Comparison of ENCODE assay signal across 1 cellular context in genomic region chr12:32159381-32159780, GRCh38.
TF ChIP-seq lines count a peak whose summit lies in the region.

No MANE protein-coding gene starts in this region.

TF ChIP-seq in IMR-90, 13 proteins besides CTCF, POLR2A, EP300 and RAD21 (continued from another document):
- no peak for TF ChIP-seq USF2 (IDR thresholded peaks at IDR 0.05; ENCODE audit: low read depth, low read length)
- TF ChIP-seq MAFK (IDR thresholded peaks at IDR 0.05; ENCODE audit: low read depth, low read length): no peak
- TF ChIP-seq MAZ (IDR thresholded peaks at IDR 0.05; ENCODE audit: borderline replicate concordance, low read depth, low read length): no peak
- no peak for TF ChIP-seq NFE2L2 (IDR thresholded peaks at IDR 0.05; ENCODE audit: low read depth, low read length)
- TF ChIP-seq FOS (IDR thresholded peaks at IDR 0.05; ENCODE audit: low read depth, low read length): no peak
